In genomic region chr10:62388328-62388727, GRCh38 we compare ENCODE assay signal across 24 cellular contexts. TPM values are rescaled to one million over a fixed set of nuclear protein-coding genes. Genes with fewer than 3 reads are reported as not detected.
DNase-seq lines count a peak whose midpoint lies in the region; ATAC-seq and TF ChIP-seq lines count a peak whose summit lies in the region.
"Had no signal": no experiment of that assay in that cellular context is flagged by ENCODE, and none has a peak within 500 bp of the region (broad histone marks: within the 10 kb centered on the region; RNA-seq: fewer than 3 reads in every experiment).

No MANE protein-coding gene starts in this region.

- no peak overlapping the region for H2BK5ac ChIP-seq in mesendoderm (ENCODE audit: low read length)

- no peak overlapping the region for H2AFZ ChIP-seq in mammary epithelial cell (ENCODE audit: low read depth, low read length)

- H3K4me3 ChIP-seq in mammary epithelial cell (replicated peaks in 1 of 3; ENCODE audit: insufficient read depth in 1 of 3, low read depth in 2 of 3, low read length in 3 of 3) (no peak overlapping the region), mesendoderm (ENCODE audit: low read length) (no peak overlapping the region), aorta (ENCODE audit: low read length in 2 of 2) (no peak overlapping the region)
- H3K4me3 ChIP-seq: prostate gland, upper lobe of left lung had no signal

- H4K5ac ChIP-seq in mesendoderm (ENCODE audit: low read length) = no peak overlapping the region

- DNase-seq in MCF 10A (ENCODE audit: unreplicated experiment) (no peak), mammary epithelial cell (no peak), anterior cingulate cortex (lab: John Stamatoyannopoulos, UW) (peak in 32 of 58 donors; percentile 13 to 87 (median 41)), mesendoderm (peak; percentile 16), aorta (no peak)
- no peak for DNase-seq in activated CD4-positive, alpha-beta T cell treated with anti-CD3 and anti-CD28 coated beads for 36 hours
- DNase-seq: 8988T; activated CD4-positive, alpha-beta memory T cell treated with anti-CD3 and anti-CD28 coated beads, Interleukin-2, amount 10 ng/mL, durations not matched to agents 7 days and 5 days; activated gamma-delta T cell treated with Interleukin-2 at 50 U/mL for 16 hours; dermis blood vessel endothelial cell; HCEC 1CT; kidney; naive thymus-derived CD8-positive, alpha-beta T cell; NCI-H146; NCI-H82 had no signal

- H3K79me1 ChIP-seq in mesendoderm (ENCODE audit: low read length) = no peaks in the 10 kb centered on the region

- no peaks in the 10 kb centered on the region for H3K9me3 ChIP-seq in mammary epithelial cell (replicated peaks; ENCODE audit: insufficient read depth, low read length)
- peaks cover 1% of the 10 kb centered on the region for H3K9me3 ChIP-seq in aorta (ENCODE audit: control insufficient read depth, low read length)
- H3K9me3 ChIP-seq: Caco-2, prostate gland, upper lobe of left lung had no signal

- no peak overlapping the region for H2BK15ac ChIP-seq in mesendoderm (replicated peaks; ENCODE audit: low read depth)

- H2BK120ac ChIP-seq in mesendoderm (ENCODE audit: low read depth, low read length) = no peak overlapping the region

- peaks cover 17% of the 10 kb centered on the region for H3K9me3 Mint-ChIP-seq in MCF 10A (ENCODE audit: unreplicated experiment)
- no peaks in the 10 kb centered on the region for H3K9me3 Mint-ChIP-seq in activated CD4-positive, alpha-beta T cell treated with anti-CD3 and anti-CD28 coated beads for 36 hours (ENCODE audit: low read depth)
- H3K9me3 Mint-ChIP-seq: memory B cell; naive thymus-derived CD8-positive, alpha-beta T cell had no signal

- H3K27ac Mint-ChIP-seq in MCF 10A (ENCODE audit: low read depth, unreplicated experiment) = peak overlapping the region; percentile 90
- H3K27ac Mint-ChIP-seq in activated CD4-positive, alpha-beta T cell treated with anti-CD3 and anti-CD28 coated beads for 36 hours = no peak overlapping the region
- H3K27ac Mint-ChIP-seq: activated CD4-positive, alpha-beta memory T cell treated with anti-CD3 and anti-CD28 coated beads, Interleukin-2, amount 10 ng/mL, durations not matched to agents 7 days and 5 days; B cell; memory B cell; naive thymus-derived CD8-positive, alpha-beta T cell; stimulated activated naive CD8-positive, alpha-beta T cell treated with anti-CD3 and anti-CD28 coated beads, Interleukin-15, Interleukin-2, amounts not matched to agents 100 ng/mL and 50 ng/mL, for 24 hours had no signal

- dilution Hi-C loops in mammary epithelial cell (cut with HindIII; ENCODE audit: low sequenced_read_pairs) = loop anchor here (25.0 kb wide), 1 partner anchor 301 kb away; no protein-coding TSS in a partner anchor

- H4K20me1 ChIP-seq in mammary epithelial cell (ENCODE audit: insufficient read depth, low read length) = no peaks in the 10 kb centered on the region

- TF ChIP-seq CTCF in MCF 10A (IDR thresholded peaks at IDR 0.05; ENCODE audit: unreplicated experiment) (no peak), mammary epithelial cell (conservative IDR thresholded peaks at IDR 0.05 in 1 of 2, IDR thresholded peaks at IDR 0.05 in 1 of 2; ENCODE audit: extremely low read depth in 1 of 2, insufficient read depth in 1 of 2, low read depth in 1 of 2, low read length in 2 of 2) (no peak)

- H3K56ac ChIP-seq in mesendoderm (ENCODE audit: low read length) = no peak overlapping the region

- CTCF ChIA-PET in MCF 10A (lab: Yijun Ruan, JAX) = no interaction called here
- CTCF ChIA-PET in mammary epithelial cell (lab: Charles Lee; ENCODE audit: low non-redundant PET) = no interaction called here
- CTCF ChIA-PET in activated CD4-positive, alpha-beta T cell treated with anti-CD3 and anti-CD28 coated beads for 36 hours (lab: Charles Lee) = interaction anchor here (0.6 kb wide), 1 partner anchor 19 kb away, joined by 3 read pairs; no protein-coding TSS in a partner anchor

- H3K9ac ChIP-seq in mammary epithelial cell (ENCODE audit: insufficient read depth, low read length) = no peak overlapping the region
- no peak overlapping the region for H3K9ac ChIP-seq in mesendoderm (ENCODE audit: low read length)

- intact Hi-C loops in MCF 10A (cut with micrococcal nuclease) = loop anchor here (10.0 kb wide), 1 partner anchor 344 kb away; no protein-coding TSS in a partner anchor
- intact Hi-C loops in mammary epithelial cell (cut with micrococcal nuclease) = loop anchor here (10.0 kb wide), 1 partner anchor 344 kb away; no protein-coding TSS in a partner anchor
- intact Hi-C loops in aorta (cut with DNase I) = no loop called here
- intact Hi-C loops in activated CD4-positive, alpha-beta T cell treated with anti-CD3 and anti-CD28 coated beads for 36 hours (cut with DNase I, micrococcal nuclease) = no loop called here

- BruUV-seq in MCF 10A (replicated peaks; lab: Mats Ljungman, UMichigan) (no TSS peak), mammary epithelial cell (replicated peaks; lab: Mats Ljungman, UMichigan) (no TSS peak)

- H3K27me3 Mint-ChIP-seq in MCF 10A (ENCODE audit: insufficient read depth, unreplicated experiment) = no peaks in the 10 kb centered on the region
- peaks cover 2% of the 10 kb centered on the region for H3K27me3 Mint-ChIP-seq in activated CD4-positive, alpha-beta T cell treated with anti-CD3 and anti-CD28 coated beads for 36 hours

- no peak overlapping the region for H3K4me3 Mint-ChIP-seq in MCF 10A (ENCODE audit: unreplicated experiment)
- H3K4me3 Mint-ChIP-seq in activated CD4-positive, alpha-beta T cell treated with anti-CD3 and anti-CD28 coated beads for 36 hours = no peak overlapping the region
- H3K4me3 Mint-ChIP-seq: activated CD4-positive, alpha-beta memory T cell treated with anti-CD3 and anti-CD28 coated beads, Interleukin-2, amount 10 ng/mL, durations not matched to agents 7 days and 5 days; B cell; memory B cell; naive thymus-derived CD8-positive, alpha-beta T cell; stimulated activated naive CD8-positive, alpha-beta T cell treated with anti-CD3 and anti-CD28 coated beads, Interleukin-15, Interleukin-2, amounts not matched to agents 100 ng/mL and 50 ng/mL, for 24 hours had no signal

- H2AK5ac ChIP-seq in mesendoderm (ENCODE audit: low read length) = no peak overlapping the region

- ATAC-seq in aorta (ENCODE audit: low FRiP score) = peak; percentile 11
- no peak for ATAC-seq in activated CD4-positive, alpha-beta T cell treated with anti-CD3 and anti-CD28 coated beads for 36 hours
- ATAC-seq in GM21381 (IDR thresholded peaks at IDR 0.05; ENCODE audit: unreplicated experiment) = no peak
- no peak for ATAC-seq in GM19351 (IDR thresholded peaks at IDR 0.05; ENCODE audit: unreplicated experiment)
- ATAC-seq: naive thymus-derived CD8-positive, alpha-beta T cell had no signal

- H3K27me3 ChIP-seq in mammary epithelial cell (ENCODE audit: insufficient read depth, low read length) = no peaks in the 10 kb centered on the region
- H3K27me3 ChIP-seq in mesendoderm (ENCODE audit: insufficient read depth, low read length, poor library complexity) = no peaks in the 10 kb centered on the region
- H3K27me3 ChIP-seq in aorta (ENCODE audit: control insufficient read depth in 1 of 2, insufficient read depth in 2 of 2, low read length in 1 of 2) = no peaks in the 10 kb centered on the region
- H3K27me3 ChIP-seq: upper lobe of left lung had no signal

- H3K36me3 ChIP-seq in mammary epithelial cell (ENCODE audit: insufficient read depth, low read length) (peaks cover 2% of the 10 kb centered on the region), mesendoderm (ENCODE audit: control insufficient read depth, insufficient read depth, low read length) (no peaks in the 10 kb centered on the region), aorta (ENCODE audit: control insufficient read depth in 1 of 2, insufficient read depth in 2 of 2, low read length in 1 of 2) (no peaks in the 10 kb centered on the region)
- H3K36me3 ChIP-seq: prostate gland, upper lobe of left lung had no signal

- H3K4me2 ChIP-seq in mammary epithelial cell (ENCODE audit: insufficient read depth, low read depth, low read length) (no peak overlapping the region), mesendoderm (ENCODE audit: low read length) (no peak overlapping the region)

- H3K79me2 ChIP-seq in mammary epithelial cell (ENCODE audit: insufficient read depth, low read length) = peaks cover 42% of the 10 kb centered on the region
- no peaks in the 10 kb centered on the region for H3K79me2 ChIP-seq in mesendoderm (ENCODE audit: control insufficient read depth, insufficient read depth, low read length)

- POLR2A ChIA-PET in MCF 10A (lab: Yijun Ruan, JAX) = no interaction called here
- POLR2A ChIA-PET in activated CD4-positive, alpha-beta T cell treated with anti-CD3 and anti-CD28 coated beads for 36 hours (lab: Charles Lee) = no interaction called here

- H3K27ac ChIP-seq in mammary epithelial cell (ENCODE audit: insufficient read depth, low read depth, low read length) = no peak overlapping the region
- no peak overlapping the region for H3K27ac ChIP-seq in mesendoderm (ENCODE audit: low read depth, low read length)
- H3K27ac ChIP-seq in aorta (ENCODE audit: low read depth in 1 of 2, low read length in 2 of 2) = no peak overlapping the region
- H3K27ac ChIP-seq: prostate gland, upper lobe of left lung had no signal

- no peak overlapping the region for H4K8ac ChIP-seq in mesendoderm (ENCODE audit: low read depth, low read length)

- H3K18ac ChIP-seq in mesendoderm (ENCODE audit: low read length) = no peak overlapping the region

- 100% methylated on average over 4 of the region's 9 CpGs for WGBS in mammary epithelial cell (ENCODE audit: low coverage, missing lambda C conversion rate)
- no CpG with 5 or more reads among the region's 9 CpGs for WGBS in mesendoderm (ENCODE audit: extremely low coverage, insufficient coverage, low lambda C conversion rate)
- WGBS in aorta, 2 donors = 94 to 95% methylated on average over 9 of the region's 9 CpGs

- H3K23ac ChIP-seq in mesendoderm (ENCODE audit: low read length) = no peak overlapping the region

- peaks cover 42% of the 10 kb centered on the region for H3K4me1 Mint-ChIP-seq in MCF 10A (ENCODE audit: insufficient read depth, unreplicated experiment)
- peaks cover 13% of the 10 kb centered on the region for H3K4me1 Mint-ChIP-seq in activated CD4-positive, alpha-beta T cell treated with anti-CD3 and anti-CD28 coated beads for 36 hours
- H3K4me1 Mint-ChIP-seq: B cell had no signal

- peaks cover 53% of the 10 kb centered on the region for H3K4me1 ChIP-seq in mammary epithelial cell (ENCODE audit: insufficient read depth, low read length)
- H3K4me1 ChIP-seq in mesendoderm (ENCODE audit: control insufficient read depth, low read depth, low read length) = no peaks in the 10 kb centered on the region
- H3K4me1 ChIP-seq in aorta (ENCODE audit: control insufficient read depth in 1 of 2, insufficient read depth in 2 of 2, low read length in 2 of 2) = no peaks in the 10 kb centered on the region
- H3K4me1 ChIP-seq: Caco-2, prostate gland, upper lobe of left lung had no signal

- H3K36me3 Mint-ChIP-seq in MCF 10A (ENCODE audit: insufficient read depth, unreplicated experiment) = no peaks in the 10 kb centered on the region
- no peaks in the 10 kb centered on the region for H3K36me3 Mint-ChIP-seq in activated CD4-positive, alpha-beta T cell treated with anti-CD3 and anti-CD28 coated beads for 36 hours (ENCODE audit: low read depth)
- H3K36me3 Mint-ChIP-seq: memory B cell; naive thymus-derived CD8-positive, alpha-beta T cell had no signal

- no peak overlapping the region for H3K4ac ChIP-seq in mesendoderm (ENCODE audit: low read depth, low read length)

- in situ Hi-C loops in mammary epithelial cell (cut with MboI; ENCODE audit: low sequenced_read_pairs in 2 of 2) = loop anchor here (25.0 kb wide), 2 partner anchors 126 to 351 kb away; partner anchors contain the start of gene RTKN2 (in 1 of the 2)

RNA-seq across cellular contexts. Expression of gene ZNF365, which starts 14.2 kb away (rescaled TPM):
- total RNA-seq in MCF 10A (2022) (1.3 and 2.9 TPM in 2 replicates), mammary epithelial cell (10 to 100 TPM; 10.1 to 13.0 TPM), aorta (1 to 10 TPM; 1.1 to 2.4 TPM)
- polyA plus RNA-seq in mammary epithelial cell (7.1 TPM), aorta (1 to 10 TPM in 1 of 2 donors, under 1 TPM in 1; 0.87 to 1.3 TPM)
- polyA minus RNA-seq in mammary epithelial cell = 16.6 TPM
- 0.21 TPM for polyA plus RNA-seq in mesendoderm (2013, experiment 1 of 2)
- polyA plus RNA-seq in mesendoderm (2013, experiment 2 of 2) = 0.20 TPM
- total RNA-seq in activated CD4-positive, alpha-beta T cell treated with anti-CD3 and anti-CD28 coated beads for 36 hours = under 1 TPM; 0.09 to 0.32 TPM
- total RNA-seq: Caco-2; naive thymus-derived CD8-positive, alpha-beta T cell; T-helper 1 cell treated with Interleukin-12 subunit alpha and Interleukin-12 subunit beta and Interleukin-4 antibody, amounts not matched to agents 30 ng/mL and 1 ng/mL, for 36 hours had no signal

Comparison
In these comparisons a context has a peak if more than half of its experiments do, and no peak if none do; other contexts are left out.
1. DNase-seq: peak in anterior cingulate cortex (32 of 58) and mesendoderm (single experiment); none in MCF 10A (single experiment), mammary epithelial cell (single experiment), aorta (0 of 2) and activated CD4-positive, alpha-beta T cell treated with anti-CD3 and anti-CD28 coated beads for 36 hours (single experiment).
2. intact Hi-C loops: an anchor here in MCF 10A (10.0 kb wide) and mammary epithelial cell (10.0 kb wide); none called in aorta and activated CD4-positive, alpha-beta T cell treated with anti-CD3 and anti-CD28 coated beads for 36 hours.